Comparison of ENCODE assay signal across 7 cellular contexts in genomic region chr18:44130365-44130942, GRCh38.
DNase-seq lines count a peak whose midpoint lies in the region; ATAC-seq and TF ChIP-seq lines count a peak whose summit lies in the region.

No MANE protein-coding gene starts in this region.

- no peaks in the 10 kb centered on the region for H3K9me3 ChIP-seq in mesenchymal stem cell (ENCODE audit: control insufficient read depth, low read length)

- no peak overlapping the region for H4K91ac ChIP-seq in mesenchymal stem cell (ENCODE audit: low read length)

- no peak overlapping the region for H3K18ac ChIP-seq in mesenchymal stem cell (ENCODE audit: low read depth in 1 of 2, low read length in 2 of 2)

- H3K14ac ChIP-seq in mesenchymal stem cell (ENCODE audit: low read length in 2 of 2): no peak overlapping the region

- 45% methylated on average over 2 of the region's 5 CpGs for WGBS in mesenchymal stem cell

- no peaks in the 10 kb centered on the region for H3K36me3 ChIP-seq in mesenchymal stem cell (ENCODE audit: control insufficient read depth in 1 of 2, insufficient read depth in 2 of 2, low read depth in 1 of 2, low read length in 2 of 2)

- H3K4ac ChIP-seq in mesenchymal stem cell (ENCODE audit: low read depth in 1 of 2, low read length in 2 of 2): no peak overlapping the region

- no peaks in the 10 kb centered on the region for H3K27me3 ChIP-seq in mesenchymal stem cell (ENCODE audit: control insufficient read depth in 1 of 2, insufficient read depth in 1 of 2, low read length in 2 of 2)

- no peak overlapping the region for H2BK120ac ChIP-seq in mesenchymal stem cell (ENCODE audit: low read depth, low read length)

- peak; percentile 58 for TF ChIP-seq CTCF in GM12864 (IDR thresholded peaks at IDR 0.05; ENCODE audit: low read depth, low read length, missing control alignments)

- DNase-seq in GM12864 (ENCODE audit: low read depth) (no peak), NCI-H82 (lab: John Stamatoyannopoulos, UW) (peak; percentile 75), dermis microvascular lymphatic vessel endothelial cell (ENCODE audit: low read depth in 2 of 2) (peak; percentile 33 to 47), mesenchymal stem cell (peak; percentile 49), OCI-M2 (lab: John Stamatoyannopoulos, UW; ENCODE audit: unreplicated experiment) (no peak)

- ATAC-seq in HG03354 (IDR thresholded peaks at IDR 0.05; ENCODE audit: poor library complexity, severe bottlenecking, unreplicated experiment): peak; percentile 70
- ATAC-seq in HG02973 (IDR thresholded peaks at IDR 0.05; ENCODE audit: unreplicated experiment): no peak

- H3K79me1 ChIP-seq in mesenchymal stem cell (replicated peaks; ENCODE audit: low read length, poor library complexity, severe bottlenecking): no peaks in the 10 kb centered on the region

- no peak overlapping the region for H2AFZ ChIP-seq in mesenchymal stem cell (ENCODE audit: low read depth, low read length)

- H3K27ac ChIP-seq in mesenchymal stem cell (ENCODE audit: low read length, poor library complexity, severe bottlenecking): no peak overlapping the region

- no peak overlapping the region for H3K9ac ChIP-seq in mesenchymal stem cell (ENCODE audit: low read length)

- H3K4me2 ChIP-seq in mesenchymal stem cell (ENCODE audit: low read length, poor library complexity, severe bottlenecking): no peak overlapping the region

- H3K4me3 ChIP-seq in GM12864 (ENCODE audit: low read depth, low read length) (no peak overlapping the region), mesenchymal stem cell (ENCODE audit: insufficient read depth in 1 of 2, low read depth in 1 of 2, low read length in 2 of 2) (no peak overlapping the region)

- H3K4me1 ChIP-seq in mesenchymal stem cell (ENCODE audit: control insufficient read depth, insufficient read depth, low read depth, low read length): no peaks in the 10 kb centered on the region

- no peak overlapping the region for H3K23ac ChIP-seq in mesenchymal stem cell (ENCODE audit: low read length in 2 of 2)

- H2AK5ac ChIP-seq in mesenchymal stem cell (ENCODE audit: low read length, severe bottlenecking): no peak overlapping the region

- no peak overlapping the region for H2BK5ac ChIP-seq in mesenchymal stem cell (ENCODE audit: low read depth, low read length, poor library complexity, severe bottlenecking)

- no peak overlapping the region for H4K8ac ChIP-seq in mesenchymal stem cell (ENCODE audit: low read length)

- H2BK12ac ChIP-seq in mesenchymal stem cell (ENCODE audit: low read length in 2 of 2): no peak overlapping the region

- H2BK15ac ChIP-seq in mesenchymal stem cell (ENCODE audit: low read depth, poor library complexity, severe bottlenecking): no peak overlapping the region

Comparison
In these comparisons a context has a peak if more than half of its experiments do, and no peak if none do; other contexts are left out.
1. DNase-seq: peak in NCI-H82 (single experiment), dermis microvascular lymphatic vessel endothelial cell (2 of 2) and mesenchymal stem cell (single experiment); none in GM12864 (single experiment) and OCI-M2 (single experiment).